In the genomic region with DNA sequence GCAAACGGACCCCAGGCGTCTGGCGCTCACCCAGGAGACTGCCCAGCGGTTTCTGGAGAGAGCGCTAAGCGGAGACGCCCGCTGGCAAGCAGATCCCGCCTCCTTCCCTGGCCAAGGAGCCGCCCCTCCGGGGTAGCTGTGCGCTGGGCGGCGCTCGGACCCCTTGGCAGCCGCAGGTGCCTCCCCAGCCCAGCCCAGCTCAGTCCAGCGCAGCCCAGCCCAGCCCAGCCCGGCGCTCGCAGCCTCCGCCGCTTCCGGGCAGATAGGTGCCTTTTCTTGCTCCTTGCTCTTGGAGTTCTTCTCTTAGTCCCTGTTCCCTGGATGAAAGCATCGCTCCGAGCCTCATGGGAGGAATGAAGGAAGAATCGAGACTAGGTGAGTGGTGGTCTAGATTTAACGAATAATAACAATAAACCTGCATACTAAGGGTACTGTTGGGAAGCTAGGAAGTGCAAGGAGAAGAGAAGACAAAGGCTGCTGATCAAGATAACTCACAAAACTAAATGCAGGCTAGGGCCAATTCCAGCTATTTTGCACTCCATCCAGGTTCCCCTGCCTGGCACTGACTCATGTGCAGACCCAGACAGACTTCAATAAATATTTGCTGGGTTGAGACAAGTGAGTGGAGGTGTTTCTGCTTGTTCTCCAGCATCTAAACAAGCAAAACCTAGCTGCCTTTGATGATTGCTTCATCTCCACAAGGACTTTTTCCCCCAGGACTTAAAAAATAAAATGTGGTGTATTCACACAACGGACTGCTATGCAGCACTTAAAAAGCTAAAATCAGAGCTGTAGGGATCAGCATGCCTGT, we compare ENCODE assay signal across 8 cellular contexts. TPM values are rescaled to one million over a fixed set of nuclear protein-coding genes. Genes with fewer than 3 reads are reported as not detected.
DNase-seq lines count a peak whose midpoint lies in the region; ATAC-seq and TF ChIP-seq lines count a peak whose summit lies in the region.

A gene (plus strand): TSS at position 202 of the 811 bp plus-strand sequence. CDS start 4,609 bp downstream, outside the sequence.

- peaks cover 17% of the 10 kb centered on the region for H3K4me1 ChIP-seq in left ventricle myocardium inferior

- ATAC-seq in GM18502 (IDR thresholded peaks at IDR 0.05; ENCODE audit: poor library complexity, unreplicated experiment), result no peak

- H3K36me3 ChIP-seq in MG63 (no peaks in the 10 kb centered on the region), left ventricle myocardium inferior (no peaks in the 10 kb centered on the region)

- H3K4me3 ChIP-seq in MG63 (peak within 1 kb of the TSS; percentile 48), WI38 (ENCODE audit: low read depth, low read length) (peak within 1 kb of the TSS; percentile 52), left ventricle myocardium inferior (peak within 1 kb of the TSS; percentile 73)

- in situ Hi-C loops in G401 (cut with HindIII; ENCODE audit: low sequenced_read_pairs), result no loop called here

- DNase-seq in AG08396 (ENCODE audit: low spot score), result peak; percentile 40
- DNase-seq in MG63, result peak; percentile 66
- peak; percentile 34 for DNase-seq in left ventricle myocardium inferior
- DNase-seq in posterior cingulate gyrus, result peak; percentile 10 to 91 (median 32)
- DNase-seq in G401 (ENCODE audit: low spot score), result no peak
- no peak for DNase-seq in NOMO-1 treated with dmso at 0.1 percent for 144 hours (lab: John Stamatoyannopoulos, UW; ENCODE audit: unreplicated experiment)

- intact Hi-C loops in left ventricle myocardium inferior (cut with micrococcal nuclease), result no loop called here
- intact Hi-C loops in posterior cingulate gyrus (cut with DNase I), result no loop called here

- H3K9me3 ChIP-seq in MG63, result no peaks in the 10 kb centered on the region
- H3K9me3 ChIP-seq in left ventricle myocardium inferior (replicated peaks), result peaks cover 8% of the 10 kb centered on the region

- peaks cover 62% of the 10 kb centered on the region for H3K27me3 ChIP-seq in MG63
- peaks cover 87% of the 10 kb centered on the region for H3K27me3 ChIP-seq in left ventricle myocardium inferior (ENCODE audit: low read depth)

- TF ChIP-seq CTCF in WI38 (IDR thresholded peaks at IDR 0.05; ENCODE audit: low read depth, low read length), result no peak
- no peak for TF ChIP-seq CTCF in left ventricle myocardium inferior (IDR thresholded peaks at IDR 0.05; ENCODE audit: borderline replicate concordance)

- H3K27ac ChIP-seq in left ventricle myocardium inferior (replicated peaks), result peak within 1 kb of the TSS; percentile 62

RNA-seq across cellular contexts. Expression of the gene that starts here (rescaled TPM):
- not detected in 2 replicates for total RNA-seq in MG63 (2014; rRNA removed; shearing (Covaris generic); ENCODE audit: low replicate concordance)
- total RNA-seq in left ventricle myocardium inferior, result 0.80 TPM
- total RNA-seq in G401 (2014; rRNA removed; shearing (Covaris generic)), result not detected in 2 replicates

Comparison
In these comparisons a context has a peak if more than half of its experiments do, and no peak if none do; other contexts are left out.
1. Peak in DNase-seq and H3K4me3 ChIP-seq in MG63; RNA of the gene not detected or under 1 TPM.
2. Peak in DNase-seq, H3K4me3 ChIP-seq and H3K27ac ChIP-seq in left ventricle myocardium inferior; RNA of the gene not detected or under 1 TPM.
3. DNase-seq: peak in AG08396 (single experiment) and posterior cingulate gyrus (10 of 10); none in G401 (single experiment) and NOMO-1 treated with dmso at 0.1 percent for 144 hours (single experiment).
4. Peak in every context shown above with its lines, with median percentiles within 50 percentile points of each other: H3K4me3 ChIP-seq.